ENCODE assay signal across 8 cellular contexts in genomic region chr3:187777331-187778046, GRCh38. TPM values are rescaled to one million over a fixed set of nuclear protein-coding genes. Genes with fewer than 3 reads are reported as not detected.
DNase-seq lines count a peak whose midpoint lies in the region; ATAC-seq and TF ChIP-seq lines count a peak whose summit lies in the region.

No MANE protein-coding gene starts in this region.

- no peaks in the 10 kb centered on the region for H3K36me3 ChIP-seq in lower lobe of right lung
- H3K36me3 ChIP-seq in BE2C, result no peaks in the 10 kb centered on the region

- intact Hi-C loops in lower lobe of right lung (cut with DNase I), result no loop called here

- in situ Hi-C loops in KBM-7 (cut with MboI; ENCODE audit: low pct_unique_long_range_greater_than_20kb, low sequenced_read_pairs), result no loop called here

- H3K9me3 ChIP-seq in lower lobe of right lung (no peaks in the 10 kb centered on the region), BE2C (no peaks in the 10 kb centered on the region)

- H3K27me3 ChIP-seq in lower lobe of right lung (ENCODE audit: low read depth) (no peaks in the 10 kb centered on the region), BE2C (no peaks in the 10 kb centered on the region)

- H3K4me1 ChIP-seq in lower lobe of right lung, result peaks cover 17% of the 10 kb centered on the region
- no peaks in the 10 kb centered on the region for H3K4me1 ChIP-seq in BE2C

- TF ChIP-seq CTCF in lower lobe of right lung (IDR thresholded peaks at IDR 0.05) (no peak), BE2C (IDR thresholded peaks at IDR 0.05; ENCODE audit: low read depth, low read length) (no peak)

- peak; percentile 9 for DNase-seq in NCI-H1436 treated with DMSO at 0.1 percent for 48 hours (lab: John Stamatoyannopoulos, UW)
- no peak for DNase-seq in NCI-H1436 (lab: John Stamatoyannopoulos, UW)
- DNase-seq in KBM-7, result peak; percentile 95
- peak; percentile 22 for DNase-seq in activated CD8-positive, alpha-beta memory T cell treated with anti-CD3 and anti-CD28 coated beads, Interleukin-2, amount 50 U/mL, for 4 hours
- DNase-seq in lower lobe of right lung, result no peak
- no peak for DNase-seq in BE2C

- no peak overlapping the region for H3K4me3 ChIP-seq in lower lobe of right lung
- H3K4me3 ChIP-seq in BE2C (ENCODE audit: low read depth, low read length), result no peak overlapping the region

- ATAC-seq in lower lobe of right lung (peak; percentile 81 to 85), GM21526 (IDR thresholded peaks at IDR 0.05; ENCODE audit: low FRiP score, unreplicated experiment) (no peak), HG03039 (IDR thresholded peaks at IDR 0.05; ENCODE audit: unreplicated experiment) (no peak)

- H3K27ac ChIP-seq in lower lobe of right lung, result no peak overlapping the region

RNA-seq across cellular contexts. Expression of gene BCL6, which starts 32.2 kb away (rescaled TPM):
- total RNA-seq in lower lobe of right lung, result 123 TPM
- polyA plus RNA-seq in BE2C (2012; ENCODE audit: insufficient read depth, insufficient read length, low read depth), result 1.2 TPM

Comparison
In these comparisons a context has a peak if more than half of its experiments do, and no peak if none do; other contexts are left out.
1. DNase-seq: peak in NCI-H1436 treated with DMSO at 0.1 percent for 48 hours (single experiment), KBM-7 (single experiment) and activated CD8-positive, alpha-beta memory T cell treated with anti-CD3 and anti-CD28 coated beads, Interleukin-2, amount 50 U/mL, for 4 hours (single experiment); none in NCI-H1436 (single experiment), lower lobe of right lung (single experiment) and BE2C (single experiment).
2. ATAC-seq: peak in lower lobe of right lung (2 of 2); none in GM21526 (single experiment) and HG03039 (single experiment).